Comparison of ENCODE assay signal across 30 cellular contexts in genomic region chr14:105554022-105554421, GRCh38.
"Had no signal": no experiment of that assay in that cellular context is flagged by ENCODE, and none has a peak within 500 bp of the region (broad histone marks: within the 10 kb centered on the region; RNA-seq: fewer than 3 reads in every experiment).

No MANE protein-coding gene starts in this region.

- H3K36me3 ChIP-seq: ascending aorta, cardiac muscle cell, WERI-Rb-1 had no signal

- DNase-seq: activated CD4-positive, alpha-beta memory T cell treated with anti-CD3 and anti-CD28 coated beads, Interleukin-2, amount 10 ng/mL, durations not matched to agents 7 days and 5 days; activated CD4-positive, alpha-beta T cell treated with anti-CD3 and anti-CD28 coated beads for 1 hour; activated CD4-positive, alpha-beta T cell treated with anti-CD3 and anti-CD28 coated beads for 36 hours; activated CD4-positive, alpha-beta T cell treated with anti-CD3 and anti-CD28 coated beads for 48 hours; activated CD4-positive, alpha-beta T cell treated with anti-CD3 and anti-CD28 coated beads, Interleukin-2, amount 10 ng/mL, durations not matched to agents 7 days and 5 days; activated CD4-positive, alpha-beta T cell treated with anti-CD3 and anti-CD28 coated beads, Interleukin-2, amount 50 U/mL, for 48 hours; activated CD4-positive, CD25-positive, alpha-beta regulatory T cell; activated CD8-positive, alpha-beta memory T cell treated with anti-CD3 and anti-CD28 coated beads for 24 hours; activated CD8-positive, alpha-beta memory T cell treated with anti-CD3 and anti-CD28 coated beads, Interleukin-2, amount 10 ng/mL, durations not matched to agents 7 days and 5 days; activated CD8-positive, alpha-beta memory T cell treated with anti-CD3 and anti-CD28 coated beads, Interleukin-2, amount 50 U/mL, for 48 hours; activated CD8-positive, alpha-beta T cell treated with anti-CD3 and anti-CD28 coated beads, Interleukin-2, amount 10 ng/mL, durations not matched to agents 7 days and 5 days; activated effector memory CD4-positive, alpha-beta T cell treated with Interleukin-2 at 50 U/mL for 16 hours; activated gamma-delta T cell; activated naive CD4-positive, alpha-beta T cell treated with anti-CD3 and anti-CD28 coated beads, Interleukin-2, amount 10 ng/mL, durations not matched to agents 7 days and 5 days; activated naive CD4-positive, alpha-beta T cell treated with Interleukin-2 at 50 U/mL for 16 hours; activated naive CD8-positive, alpha-beta T cell treated with anti-CD3 and anti-CD28 coated beads, Interleukin-2, amount 10 ng/mL, durations not matched to agents 7 days and 5 days; activated naive CD8-positive, alpha-beta T cell treated with anti-CD3 and anti-CD28 coated beads, Interleukin-2, amount 50 U/mL, for 24 hours; activated T-cell treated with anti-CD3 and anti-CD28 coated beads, Interleukin-2, amount 50 U/mL, for 24 hours; activated T-cell treated with anti-CD3 and anti-CD28 coated beads, Interleukin-2, amount 50 U/mL, for 48 hours; amygdala; anterior cingulate cortex; central memory CD4-positive, alpha-beta T cell; T-helper 1 cell; T-helper 2 cell; T-helper 9 cell; WERI-Rb-1 had no signal

- H3K27ac ChIP-seq: ascending aorta, cardiac muscle cell, WERI-Rb-1 had no signal

- ATAC-seq: activated CD4-positive, alpha-beta T cell treated with anti-CD3 and anti-CD28 coated beads for 36 hours; activated CD4-positive, CD25-positive, alpha-beta regulatory T cell treated with anti-CD3 and anti-CD28 coated beads, Interleukin-2, amount 50 U/mL, for 24 hours; activated CD8-positive, alpha-beta memory T cell treated with anti-CD3 and anti-CD28 coated beads, Interleukin-2, amount 10 ng/mL, durations not matched to agents 7 days and 5 days; activated CD8-positive, alpha-beta T cell treated with anti-CD3 and anti-CD28 coated beads, Interleukin-2, amount 10 ng/mL, durations not matched to agents 7 days and 5 days; activated naive CD8-positive, alpha-beta T cell treated with anti-CD3 and anti-CD28 coated beads, Interleukin-2, amount 50 U/mL, for 24 hours; WTC11 had no signal

- H3K4me1 ChIP-seq: ascending aorta had no signal

- H3K27me3 ChIP-seq: ascending aorta, cardiac muscle cell had no signal

- H3K9me3 ChIP-seq: ascending aorta had no signal

- H3K4me3 ChIP-seq: ascending aorta, cardiac muscle cell had no signal
